17 cellular contexts compared by ENCODE assay signal in genomic region chr7:139548302-139549028, GRCh38. TPM values are rescaled to one million over a fixed set of nuclear protein-coding genes. Genes with fewer than 3 reads are reported as not detected.
DNase-seq lines count a peak whose midpoint lies in the region; ATAC-seq lines count a peak whose summit lies in the region.
"Had no signal": no experiment of that assay in that cellular context is flagged by ENCODE, and none has a peak within 500 bp of the region (broad histone marks: within the 10 kb centered on the region; RNA-seq: fewer than 3 reads in every experiment).

No MANE protein-coding gene starts in this region.

- peak; percentile 33 for DNase-seq in activated CD8-positive, alpha-beta memory T cell treated with anti-CD3 and anti-CD28 coated beads for 24 hours
- no peak for DNase-seq in activated CD8-positive, alpha-beta memory T cell treated with anti-CD3 and anti-CD28 coated beads, Interleukin-2, amount 50 U/mL, for 4 hours
- DNase-seq in T-helper 17 cell (no peak), islet precursor cell (peak; percentile 50), NCI-H146 treated with DMSO at 0.1 percent for 48 hours (lab: John Stamatoyannopoulos, UW; ENCODE audit: unreplicated experiment) (no peak)
- DNase-seq in stimulated activated CD4-positive, alpha-beta T cell treated with anti-CD3 and anti-CD28 coated beads, Interleukin-1b, Interleukin-23, amount 100 ng/mL, for 48 hours: no peak
- DNase-seq: 8988T; ACHN; C1 segment of cervical spinal cord; Calu3; CD4-positive, alpha-beta T cell; DMS 273 treated with DMSO at 0.1 percent for 48 hours; GM23248; H7; IMR-90 had no signal

- no peaks in the 10 kb centered on the region for H3K9me3 ChIP-seq in T-helper 17 cell (ENCODE audit: control insufficient read depth, low read length, poor library complexity, severe bottlenecking)

- H3K27me3 Mint-ChIP-seq in T-helper 17 cell: no peaks in the 10 kb centered on the region
- H3K27me3 Mint-ChIP-seq: CD4-positive, alpha-beta T cell had no signal

- ATAC-seq in T-helper 17 cell (no peak), GM18520 (IDR thresholded peaks at IDR 0.05; ENCODE audit: unreplicated experiment) (no peak)

- peak overlapping the region; percentile 60 for H3K27ac Mint-ChIP-seq in T-helper 17 cell
- H3K27ac Mint-ChIP-seq: B cell; CD4-positive, alpha-beta T cell had no signal

- H3K4me1 Mint-ChIP-seq in T-helper 17 cell: peaks cover 2% of the 10 kb centered on the region
- H3K4me1 Mint-ChIP-seq: B cell had no signal

- H3K36me3 Mint-ChIP-seq in T-helper 17 cell (ENCODE audit: low read depth): no peaks in the 10 kb centered on the region

- H3K4me3 Mint-ChIP-seq in T-helper 17 cell: no peak overlapping the region
- H3K4me3 Mint-ChIP-seq: B cell; CD4-positive, alpha-beta T cell had no signal

RNA-seq across cellular contexts. Expression of gene CLEC2L, which starts 25.0 kb away (rescaled TPM):
- 1 to 10 TPM in 1 of 2 donors, not detected in 1; 2.6 TPM for total RNA-seq in T-helper 17 cell
- total RNA-seq: B cell; Calu3; CD4-positive, alpha-beta T cell; GM23248; H7; IMR-90 had no signal

Comparison
In these comparisons a context has a peak if more than half of its experiments do, and no peak if none do; other contexts are left out.
1. DNase-seq: peak in activated CD8-positive, alpha-beta memory T cell treated with anti-CD3 and anti-CD28 coated beads for 24 hours (single experiment) and islet precursor cell (single experiment); none in activated CD8-positive, alpha-beta memory T cell treated with anti-CD3 and anti-CD28 coated beads, Interleukin-2, amount 50 U/mL, for 4 hours (single experiment), T-helper 17 cell (0 of 3), NCI-H146 treated with DMSO at 0.1 percent for 48 hours (single experiment) and stimulated activated CD4-positive, alpha-beta T cell treated with anti-CD3 and anti-CD28 coated beads, Interleukin-1b, Interleukin-23, amount 100 ng/mL, for 48 hours (single experiment).